25 cellular contexts compared by ENCODE assay signal in the genomic region with DNA sequence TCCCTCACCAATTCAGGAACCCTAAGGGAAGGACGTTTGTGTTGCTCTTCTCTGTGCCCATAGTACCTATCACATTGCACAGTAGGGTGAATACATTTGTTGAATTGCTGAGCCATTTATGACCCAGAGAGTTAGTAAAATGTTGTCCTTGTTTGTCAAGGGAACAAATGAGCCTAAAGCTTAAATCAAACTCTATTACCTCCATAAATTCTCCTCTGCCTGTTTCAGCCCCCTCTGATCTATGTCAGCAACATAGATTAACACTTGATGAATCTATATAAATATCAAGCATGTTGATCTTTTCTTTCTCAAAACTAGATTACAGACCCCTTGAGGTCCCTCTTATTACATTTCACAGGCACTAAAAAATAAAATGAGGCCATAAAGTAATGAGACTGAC. TPM values are rescaled to one million over a fixed set of nuclear protein-coding genes. Genes with fewer than 3 reads are reported as not detected.
DNase-seq lines count a peak whose midpoint lies in the region; ATAC-seq, FAIRE-seq and TF ChIP-seq lines count a peak whose summit lies in the region.
"Had no signal": no experiment of that assay in that cellular context is flagged by ENCODE, and none has a peak within 500 bp of the region (broad histone marks: within the 10 kb centered on the region; RNA-seq: fewer than 3 reads in every experiment).

No MANE protein-coding gene starts in this region.

- H3K4me2 ChIP-seq in HepG2 (ENCODE audit: low read depth, low read length) (no peak overlapping the region), osteoblast (ENCODE audit: insufficient read depth, low read length) (no peak overlapping the region)
- H3K4me2 ChIP-seq: BLaER1 treated with 17β-estradiol and CSF1 and Interleukin-3, amounts not matched to agents 10 nM and 100 nM; KMS-11; PC-9 had no signal

- FAIRE-seq in HepG2 (lab: Jason Lieb, UNC) = no peak
- FAIRE-seq: G401.6 had no signal

- no peaks in the 10 kb centered on the region for H3K9me3 Mint-ChIP-seq in type B pancreatic cell
- H3K9me3 Mint-ChIP-seq: CD4-positive, alpha-beta memory T cell had no signal

- TF ChIP-seq CTCF in right lobe of liver (IDR thresholded peaks at IDR 0.05) = no peak
- TF ChIP-seq CTCF in HepG2 (CRISPR knock-in tag; IDR thresholded peaks at IDR 0.05) = no peak
- TF ChIP-seq CTCF in colonic mucosa (IDR thresholded peaks at IDR 0.05) = no peak
- TF ChIP-seq CTCF in osteoblast (IDR thresholded peaks at IDR 0.05; ENCODE audit: extremely low read depth, low read depth, low read length) = no peak
- no peak for TF ChIP-seq CTCF in esophagus muscularis mucosa (IDR thresholded peaks at IDR 0.05)
- TF ChIP-seq CTCF in type B pancreatic cell (conservative IDR thresholded peaks at IDR 0.05) = no peak

- H3K27ac Mint-ChIP-seq in type B pancreatic cell = no peak overlapping the region
- H3K27ac Mint-ChIP-seq: CD4-positive, alpha-beta memory T cell had no signal

- in situ Hi-C loops in HepG2 (cut with HindIII; ENCODE audit: extremely low pct_ligation_motif_present, low pct_unique_long_range_greater_than_20kb) = no loop called here

- no peak for ATAC-seq in right lobe of liver
- ATAC-seq in HepG2 = no peak

- intact Hi-C loops in right lobe of liver (cut with DNase I) = no loop called here
- intact Hi-C loops in HepG2 (cut with micrococcal nuclease; ENCODE audit: unreplicated experiment) = no loop called here
- intact Hi-C loops in colonic mucosa (cut with DNase I) = no loop called here
- intact Hi-C loops in esophagus muscularis mucosa (cut with DNase I) = no loop called here

- no peaks in the 10 kb centered on the region for H3K27me3 ChIP-seq in right lobe of liver
- peaks cover 0 to 13% of the 10 kb centered on the region in 2 experiments; a peak in 3 of 5 replicates for H3K27me3 ChIP-seq in HepG2 (ENCODE audit: control insufficient read depth in 1 of 2, insufficient read depth in 2 of 2, low read length in 2 of 2)
- H3K27me3 ChIP-seq in colonic mucosa = no peaks in the 10 kb centered on the region
- H3K27me3 ChIP-seq in osteoblast (ENCODE audit: insufficient read depth, low read length) = no peaks in the 10 kb centered on the region
- H3K27me3 ChIP-seq in esophagus muscularis mucosa = no peaks in the 10 kb centered on the region
- H3K27me3 ChIP-seq: BLaER1 treated with 17β-estradiol and CSF1 and Interleukin-3, amounts not matched to agents 10 nM and 100 nM had no signal

- DNase-seq in right lobe of liver (no peak), HepG2 (ENCODE audit: low spot score) (no peak), colonic mucosa (no peak), osteoblast (ENCODE audit: insufficient read length, low spot score, missing footprints) (no peak), HPDE6-E6E7 (ENCODE audit: extremely low spot score) (no peak), esophagus muscularis mucosa (ENCODE audit: extremely low spot score) (no peak), T-helper 9 cell (no peak), type B pancreatic cell (ENCODE audit: extremely low spot score, unreplicated experiment) (no peak)
- DNase-seq: CD4-positive, alpha-beta memory T cell; DMS153; H7; NCI-H1092 treated with DMSO at 0.1 percent for 48 hours; NCI-H1436 treated with DMSO at 0.1 percent for 48 hours; NCI-H1930; NCI-H2227 treated with DMSO at 0.1 percent for 48 hours; NCI-H510A; PC-9; RPMI8226; SHP77 had no signal

- H3K9me3 ChIP-seq in right lobe of liver = no peaks in the 10 kb centered on the region
- no peaks in the 10 kb centered on the region for H3K9me3 ChIP-seq in HepG2 (ENCODE audit: low read length)
- no peaks in the 10 kb centered on the region for H3K9me3 ChIP-seq in colonic mucosa
- H3K9me3 ChIP-seq in osteoblast (ENCODE audit: low read depth, low read length) = no peaks in the 10 kb centered on the region
- no peaks in the 10 kb centered on the region for H3K9me3 ChIP-seq in esophagus muscularis mucosa
- H3K9me3 ChIP-seq: BLaER1 treated with 17β-estradiol and CSF1 and Interleukin-3, amounts not matched to agents 10 nM and 100 nM had no signal

- H3K4me3 ChIP-seq in right lobe of liver (no peak overlapping the region), HepG2 (replicated peaks in 1 of 3; ENCODE audit: insufficient read depth in 1 of 3, low read depth in 2 of 3, low read length in 3 of 3) (no peak overlapping the region), colonic mucosa (no peak overlapping the region), osteoblast (ENCODE audit: insufficient read depth, low read length) (no peak overlapping the region), esophagus muscularis mucosa (no peak overlapping the region)
- H3K4me3 ChIP-seq: BLaER1 treated with 17β-estradiol and CSF1 and Interleukin-3, amounts not matched to agents 10 nM and 100 nM; PC-9; SK-N-MC had no signal

- no peak overlapping the region for H3K9ac ChIP-seq in HepG2 (ENCODE audit: insufficient read depth, low read depth, low read length)
- H3K9ac ChIP-seq in colonic mucosa (ENCODE audit: low read depth in 2 of 2, low read length in 2 of 2) = peak overlapping the region in 1 of 2 donors; percentile 14
- H3K9ac ChIP-seq: BLaER1 treated with 17β-estradiol and CSF1 and Interleukin-3, amounts not matched to agents 10 nM and 100 nM; KMS-11 had no signal

- peaks cover 17% of the 10 kb centered on the region for H3K27me3 Mint-ChIP-seq in type B pancreatic cell

- peaks cover 0 to 51% (median 17%) of the 10 kb centered on the region in 4 donors for H3K4me1 ChIP-seq in right lobe of liver
- H3K4me1 ChIP-seq in HepG2 (ENCODE audit: insufficient read depth, low read length) = no peaks in the 10 kb centered on the region
- H3K4me1 ChIP-seq in colonic mucosa = peaks cover 3% of the 10 kb centered on the region
- H3K4me1 ChIP-seq in osteoblast (ENCODE audit: insufficient read depth, low read length) = peaks cover 42% of the 10 kb centered on the region
- H3K4me1 ChIP-seq in esophagus muscularis mucosa = no peaks in the 10 kb centered on the region

- POLR2A ChIA-PET in HepG2 (lab: Yijun Ruan, JAX) = no interaction called here

- TF ChIP-seq RAD21 in HepG2 (CRISPR knock-in tag; IDR thresholded peaks at IDR 0.05) = no peak

- no peak overlapping the region for H2AFZ ChIP-seq in HepG2 (ENCODE audit: low read length)
- no peak overlapping the region for H2AFZ ChIP-seq in osteoblast (ENCODE audit: low read length)
- H2AFZ ChIP-seq: PC-9 had no signal

- CTCF ChIA-PET in HepG2 (lab: Yijun Ruan, JAX; ENCODE audit: low intra/inter-chr PET ratio, low total read pairs) = no interaction called here

- TF ChIP-seq EP300 in HepG2 (IDR thresholded peaks at IDR 0.05; ENCODE audit: low read depth in 2 of 2, low read length in 2 of 2) (no peak), HepG2 (CRISPR knock-in tag; IDR thresholded peaks at IDR 0.05; ENCODE audit: borderline replicate concordance) (no peak), esophagus muscularis mucosa (IDR thresholded peaks at IDR 0.05) (no peak)

- no peak overlapping the region for H3K4me3 Mint-ChIP-seq in type B pancreatic cell
- H3K4me3 Mint-ChIP-seq: CD4-positive, alpha-beta memory T cell had no signal

- 10% methylated on average over 1 of the region's 1 CpG for WGBS in right lobe of liver (ENCODE audit: insufficient coverage, low coverage, low lambda C conversion rate, missing lambda C conversion rate)
- 0% methylated on average over 1 of the region's 1 CpG for WGBS in HepG2 (ENCODE audit: low lambda C conversion rate)
- WGBS in esophagus muscularis mucosa = 0% methylated on average over 1 of the region's 1 CpG

- peaks cover 14% of the 10 kb centered on the region for H3K4me1 Mint-ChIP-seq in type B pancreatic cell (ENCODE audit: unreplicated experiment)

- H3K36me3 ChIP-seq in right lobe of liver (peaks cover 0 to 9% (median 0%) of the 10 kb centered on the region in 4 donors), HepG2 (replicated peaks in 1 of 2; ENCODE audit: control insufficient read depth in 1 of 2, insufficient read depth in 2 of 2, low read length in 2 of 2) (no peaks in the 10 kb centered on the region), colonic mucosa (no peaks in the 10 kb centered on the region), osteoblast (ENCODE audit: insufficient read depth, low read length) (no peaks in the 10 kb centered on the region), esophagus muscularis mucosa (no peaks in the 10 kb centered on the region)
- H3K36me3 ChIP-seq: BLaER1 treated with 17β-estradiol and CSF1 and Interleukin-3, amounts not matched to agents 10 nM and 100 nM had no signal

- no peaks in the 10 kb centered on the region for H3K79me2 ChIP-seq in HepG2 (ENCODE audit: insufficient read depth, low read length)
- H3K79me2 ChIP-seq in osteoblast (ENCODE audit: insufficient read depth, low read length) = peaks cover 26% of the 10 kb centered on the region

- H3K36me3 Mint-ChIP-seq in type B pancreatic cell = peaks cover 4% of the 10 kb centered on the region
- H3K36me3 Mint-ChIP-seq: CD4-positive, alpha-beta memory T cell had no signal

- no peaks in the 10 kb centered on the region for H4K20me1 ChIP-seq in HepG2 (ENCODE audit: insufficient read depth, low read length)
- peaks cover 2% of the 10 kb centered on the region for H4K20me1 ChIP-seq in osteoblast (ENCODE audit: insufficient read depth, low read length)
- H4K20me1 ChIP-seq: BLaER1 treated with 17β-estradiol and CSF1 and Interleukin-3, amounts not matched to agents 10 nM and 100 nM had no signal

- no peak for TF ChIP-seq POLR2A in right lobe of liver (IDR thresholded peaks at IDR 0.05)
- TF ChIP-seq POLR2A in HepG2 (IDR thresholded peaks at IDR 0.05; ENCODE audit: insufficient read depth in 1 of 2, low read depth in 2 of 2, low read length in 2 of 2) = no peak
- TF ChIP-seq POLR2A in esophagus muscularis mucosa (IDR thresholded peaks at IDR 0.05; ENCODE audit: low read depth) = no peak

- no TSS peak for BruUV-seq in HepG2 (replicated peaks; lab: Mats Ljungman, UMichigan)

- H3K27ac ChIP-seq in right lobe of liver (peak overlapping the region in 2 of 3 donors; percentile 3 to 84), HepG2 (ENCODE audit: extremely low read length, insufficient read depth, low read length) (no peak overlapping the region), colonic mucosa (peak overlapping the region; percentile 29), osteoblast (ENCODE audit: low read depth, low read length) (peak overlapping the region; percentile 44), esophagus muscularis mucosa (replicated peaks in 1 of 4) (no peak overlapping the region)
- H3K27ac ChIP-seq: 22Rv1; BLaER1 treated with 17β-estradiol and CSF1 and Interleukin-3, amounts not matched to agents 10 nM and 100 nM; HL-60; KMS-11; PC-9; SK-N-MC had no signal

RNA-seq across cellular contexts. Expression of gene SLC1A1, which starts 7.1 kb away (rescaled TPM):
- 10 to 100 TPM; 22.0 to 82.7 (median 38.7) TPM for total RNA-seq in right lobe of liver
- total RNA-seq in HepG2 (2016; rRNA removed; fragmentation: Illumina TruSeq; extraction: Trizol) = not detected in 2 replicates
- not detected in 2 replicates for total RNA-seq in HepG2 (2016; cell fraction: cytosol; rRNA removed; fragmentation: Illumina TruSeq; extraction: Trizol; ENCODE audit: low read depth)
- total RNA-seq in HepG2 (2016; cell fraction: insoluble cytoplasmic fraction; rRNA removed; fragmentation: Illumina TruSeq; extraction: Trizol) = not detected in 2 replicates
- total RNA-seq in HepG2 (2016; cell fraction: membrane; rRNA removed; fragmentation: Illumina TruSeq; extraction: Trizol) = not detected in 2 replicates
- not detected in 2 replicates for total RNA-seq in HepG2 (2016; cell fraction: nucleus; rRNA removed; fragmentation: Illumina TruSeq; extraction: Trizol)
- not detected in 2 replicates for polyA plus RNA-seq in HepG2 (2011; rRNA removed)
- polyA plus RNA-seq in HepG2 (2011; cell fraction: cytosol; rRNA removed) = not detected in 2 replicates
- polyA plus RNA-seq in HepG2 (2011; cell fraction: nucleus; rRNA removed) = not detected in 2 replicates
- not detected in 2 replicates for polyA plus RNA-seq in HepG2 (2012)
- not detected in 2 replicates for polyA plus RNA-seq in HepG2 (2016; cell fraction: cytosol; fragmentation: Illumina TruSeq; extraction: Trizol; ENCODE audit: low read depth)
- not detected in 2 replicates for polyA plus RNA-seq in HepG2 (2016; cell fraction: insoluble cytoplasmic fraction; fragmentation: Illumina TruSeq; extraction: Trizol; ENCODE audit: low read depth)
- not detected in 2 replicates for polyA plus RNA-seq in HepG2 (2016; cell fraction: membrane; fragmentation: Illumina TruSeq; extraction: Trizol; ENCODE audit: low read depth)
- not detected in 2 replicates for polyA plus RNA-seq in HepG2 (2016; cell fraction: nucleus; fragmentation: Illumina TruSeq; extraction: Trizol; ENCODE audit: insufficient read depth, low read depth)
- 10.5 TPM in 1 of 2 replicates, not detected in the other for polyA minus RNA-seq in HepG2 (2011; rRNA and poly(A)+ RNA removed; ENCODE audit: low replicate concordance)
- polyA minus RNA-seq in HepG2 (2011; cell fraction: cytosol; rRNA and poly(A)+ RNA removed) = not detected in 2 replicates
- not detected in 2 replicates for polyA minus RNA-seq in HepG2 (2011; cell fraction: nucleus; rRNA and poly(A)+ RNA removed)
- total RNA-seq in colonic mucosa = 10 to 100 TPM in 1 of 2 donors, 1 to 10 TPM in 1; 9.1 to 25.0 TPM
- total RNA-seq in osteoblast = 20.0 and 25.7 TPM in 2 replicates
- 1 to 10 TPM; 2.0 to 3.5 (median 2.1) TPM for total RNA-seq in esophagus muscularis mucosa
- total RNA-seq in type B pancreatic cell (ENCODE audit: low replicate concordance) = 6.0 and 16.2 TPM in 2 replicates

Comparison
In these comparisons a context has a peak if more than half of its experiments do, and no peak if none do; other contexts are left out.
1. H3K27ac ChIP-seq: peak in right lobe of liver (2 of 3), colonic mucosa (single experiment) and osteoblast (single experiment); none in HepG2 (single experiment) and esophagus muscularis mucosa (0 of 4).